Comparison of ENCODE assay signal across 8 cellular contexts in the genomic region with DNA sequence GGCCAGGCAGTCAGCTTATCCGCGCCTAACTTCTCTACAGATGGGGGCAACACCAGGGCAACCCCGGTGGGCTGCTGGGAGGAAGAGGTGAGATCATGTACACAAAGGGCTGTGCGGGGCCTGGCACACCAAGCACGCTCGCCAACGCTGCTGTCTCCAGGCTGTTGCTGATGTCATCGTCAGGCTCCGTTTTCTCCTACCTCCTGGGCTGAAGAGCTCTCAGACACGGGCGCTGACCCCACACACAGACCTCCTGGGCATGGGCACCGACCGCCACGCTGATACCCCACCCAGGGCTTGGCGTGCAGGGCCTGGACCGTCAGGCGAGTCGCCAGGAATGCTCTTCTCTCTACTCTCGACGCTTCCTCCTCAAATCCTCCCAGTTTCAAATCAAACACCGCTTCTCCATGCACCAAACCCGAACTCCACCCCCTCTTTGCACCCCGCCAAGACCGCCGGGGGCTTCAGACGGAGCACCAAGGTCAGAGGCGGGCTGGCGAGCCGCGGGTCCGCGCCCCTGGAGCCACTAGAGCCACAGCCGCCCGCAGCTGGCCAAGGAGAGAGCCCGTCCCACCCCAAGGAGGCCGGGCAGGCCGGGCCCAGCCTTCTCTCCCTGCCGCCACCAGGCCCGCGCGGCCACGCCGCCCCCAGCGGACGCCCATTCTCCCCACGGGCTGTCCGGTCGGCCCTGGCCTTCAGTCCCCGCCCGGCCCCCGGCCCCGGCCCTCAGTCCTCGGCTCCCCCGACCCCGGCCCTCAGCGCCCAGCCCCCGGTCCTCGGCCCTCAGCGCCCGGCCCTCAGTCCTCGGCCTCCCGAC. TPM values are rescaled to one million over a fixed set of nuclear protein-coding genes. Genes with fewer than 3 reads are reported as not detected.
DNase-seq lines count a peak whose midpoint lies in the region; ATAC-seq lines count a peak whose summit lies in the region.

No MANE protein-coding gene starts in this region.

- no peaks in the 10 kb centered on the region for H3K27me3 ChIP-seq in MG63

- ATAC-seq in HG02588 (IDR thresholded peaks at IDR 0.05; ENCODE audit: unreplicated experiment) = no peak
- no peak for ATAC-seq in GM18861 (IDR thresholded peaks at IDR 0.05; ENCODE audit: unreplicated experiment)

- H3K4me3 ChIP-seq in MG63 = peak overlapping the region; percentile 63

- H3K9me3 ChIP-seq in MG63 = no peaks in the 10 kb centered on the region

- peaks cover 12% of the 10 kb centered on the region for H3K36me3 ChIP-seq in MG63

- DNase-seq in Daoy (ENCODE audit: low read depth) (peak; percentile 66), MG63 (peak; percentile 59), amniotic epithelial cell (ENCODE audit: low read depth) (peak; percentile 71), iPS-NIHi11 (ENCODE audit: low spot score) (peak; percentile 76), NCI-H2029 (lab: John Stamatoyannopoulos, UW) (no peak)
- DNase-seq in stimulated activated CD4-positive, alpha-beta T cell treated with anti-CD3 and anti-CD28 coated beads, Interleukin-15, amount 100 ng/mL, for 24 hours = peak; percentile 60

RNA-seq across cellular contexts. Expression of gene SBF1, which starts 0.8 kb away (rescaled TPM):
- total RNA-seq in Daoy (2014; rRNA removed; shearing (Covaris generic)) = 40.5 and 47.0 TPM in 2 replicates
- total RNA-seq in MG63 (2014; rRNA removed; shearing (Covaris generic); ENCODE audit: low replicate concordance) = 38.7 and 66.1 TPM in 2 replicates

RNA-seq across cellular contexts. Expression of gene ADM2, which starts 7.3 kb away (rescaled TPM):
- total RNA-seq in Daoy (2014; rRNA removed; shearing (Covaris generic)) = 0.03 and 0.23 TPM in 2 replicates
- 2.2 and 6.9 TPM in 2 replicates for total RNA-seq in MG63 (2014; rRNA removed; shearing (Covaris generic); ENCODE audit: low replicate concordance)

RNA-seq across cellular contexts. Expression of gene MIOX, which starts 12.6 kb away (rescaled TPM):
- total RNA-seq in Daoy (2014; rRNA removed; shearing (Covaris generic)) = not detected in 2 replicates
- total RNA-seq in MG63 (2014; rRNA removed; shearing (Covaris generic); ENCODE audit: low replicate concordance) = 0.35 TPM in 1 of 2 replicates, not detected in the other

RNA-seq across cellular contexts. Expression of gene LMF2, which starts 33.4 kb away (rescaled TPM):
- 13.9 and 25.4 TPM in 2 replicates for total RNA-seq in Daoy (2014; rRNA removed; shearing (Covaris generic))
- 23.0 and 30.3 TPM in 2 replicates for total RNA-seq in MG63 (2014; rRNA removed; shearing (Covaris generic); ENCODE audit: low replicate concordance)

RNA-seq across cellular contexts. Expression of gene NCAPH2, which starts 34.0 kb away (rescaled TPM):
- 70.7 and 85.0 TPM in 2 replicates for total RNA-seq in Daoy (2014; rRNA removed; shearing (Covaris generic))
- total RNA-seq in MG63 (2014; rRNA removed; shearing (Covaris generic); ENCODE audit: low replicate concordance) = 68.0 and 102 TPM in 2 replicates
